ENCODE assay signal across 2 cellular contexts in genomic region chr10:44932338-44933116, GRCh38.
TF ChIP-seq lines count a peak whose summit lies in the region.

No MANE protein-coding gene starts in this region.

TF ChIP-seq in A549, 52 proteins besides CTCF, POLR2A, EP300 and RAD21 (continued from another document):
- no peak for TF ChIP-seq PBX3 (IDR thresholded peaks at IDR 0.05)
- TF ChIP-seq HDAC2 (IDR thresholded peaks at IDR 0.05) = no peak
TF ChIP-seq in A549: peak in this region for 2.

TF ChIP-seq in WTC11, 78 proteins besides CTCF, POLR2A, EP300 and RAD21 (continued from another document):
- TF ChIP-seq, protein P1, sequence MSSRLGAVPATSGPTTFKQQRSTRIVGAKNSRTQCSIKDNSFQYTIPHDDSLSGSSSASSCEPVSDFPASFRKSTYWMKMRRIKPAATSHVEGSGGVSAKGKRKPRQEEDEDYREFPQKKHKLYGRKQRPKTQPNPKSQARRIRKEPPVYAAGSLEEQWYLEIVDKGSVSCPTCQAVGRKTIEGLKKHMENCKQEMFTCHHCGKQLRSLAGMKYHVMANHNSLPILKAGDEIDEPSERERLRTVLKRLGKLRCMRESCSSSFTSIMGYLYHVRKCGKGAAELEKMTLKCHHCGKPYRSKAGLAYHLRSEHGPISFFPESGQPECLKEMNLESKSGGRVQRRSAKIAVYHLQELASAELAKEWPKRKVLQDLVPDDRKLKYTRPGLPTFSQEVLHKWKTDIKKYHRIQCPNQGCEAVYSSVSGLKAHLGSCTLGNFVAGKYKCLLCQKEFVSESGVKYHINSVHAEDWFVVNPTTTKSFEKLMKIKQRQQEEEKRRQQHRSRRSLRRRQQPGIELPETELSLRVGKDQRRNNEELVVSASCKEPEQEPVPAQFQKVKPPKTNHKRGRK (CRISPR knock-in tag; IDR thresholded peaks at IDR 0.05; ENCODE audit: borderline replicate concordance) = no peak
- no peak for TF ChIP-seq GRHL2 (CRISPR knock-in tag; IDR thresholded peaks at IDR 0.05; ENCODE audit: insufficient replicate concordance, severe bottlenecking)
- TF ChIP-seq, protein P2, sequence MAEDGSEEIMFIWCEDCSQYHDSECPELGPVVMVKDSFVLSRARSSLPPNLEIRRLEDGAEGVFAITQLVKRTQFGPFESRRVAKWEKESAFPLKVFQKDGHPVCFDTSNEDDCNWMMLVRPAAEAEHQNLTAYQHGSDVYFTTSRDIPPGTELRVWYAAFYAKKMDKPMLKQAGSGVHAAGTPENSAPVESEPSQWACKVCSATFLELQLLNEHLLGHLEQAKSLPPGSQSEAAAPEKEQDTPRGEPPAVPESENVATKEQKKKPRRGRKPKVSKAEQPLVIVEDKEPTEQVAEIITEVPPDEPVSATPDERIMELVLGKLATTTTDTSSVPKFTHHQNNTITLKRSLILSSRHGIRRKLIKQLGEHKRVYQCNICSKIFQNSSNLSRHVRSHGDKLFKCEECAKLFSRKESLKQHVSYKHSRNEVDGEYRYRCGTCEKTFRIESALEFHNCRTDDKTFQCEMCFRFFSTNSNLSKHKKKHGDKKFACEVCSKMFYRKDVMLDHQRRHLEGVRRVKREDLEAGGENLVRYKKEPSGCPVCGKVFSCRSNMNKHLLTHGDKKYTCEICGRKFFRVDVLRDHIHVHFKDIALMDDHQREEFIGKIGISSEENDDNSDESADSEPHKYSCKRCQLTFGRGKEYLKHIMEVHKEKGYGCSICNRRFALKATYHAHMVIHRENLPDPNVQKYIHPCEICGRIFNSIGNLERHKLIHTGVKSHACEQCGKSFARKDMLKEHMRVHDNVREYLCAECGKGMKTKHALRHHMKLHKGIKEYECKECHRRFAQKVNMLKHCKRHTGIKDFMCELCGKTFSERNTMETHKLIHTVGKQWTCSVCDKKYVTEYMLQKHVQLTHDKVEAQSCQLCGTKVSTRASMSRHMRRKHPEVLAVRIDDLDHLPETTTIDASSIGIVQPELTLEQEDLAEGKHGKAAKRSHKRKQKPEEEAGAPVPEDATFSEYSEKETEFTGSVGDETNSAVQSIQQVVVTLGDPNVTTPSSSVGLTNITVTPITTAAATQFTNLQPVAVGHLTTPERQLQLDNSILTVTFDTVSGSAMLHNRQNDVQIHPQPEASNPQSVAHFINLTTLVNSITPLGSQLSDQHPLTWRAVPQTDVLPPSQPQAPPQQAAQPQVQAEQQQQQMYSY (CRISPR knock-in tag; IDR thresholded peaks at IDR 0.05) = no peak
- no peak for TF ChIP-seq JUN (CRISPR knock-in tag; IDR thresholded peaks at IDR 0.05)
- TF ChIP-seq TEAD4 (CRISPR knock-in tag; IDR thresholded peaks at IDR 0.05) = no peak
- no peak for TF ChIP-seq SMAD3 (CRISPR knock-in tag; IDR thresholded peaks at IDR 0.05; ENCODE audit: borderline replicate concordance)
- TF ChIP-seq IRF2 (CRISPR knock-in tag; IDR thresholded peaks at IDR 0.05; ENCODE audit: borderline replicate concordance, low read depth) = no peak
- no peak for TF ChIP-seq ZNF671 (CRISPR knock-in tag; IDR thresholded peaks at IDR 0.05)
- TF ChIP-seq, protein P3, sequence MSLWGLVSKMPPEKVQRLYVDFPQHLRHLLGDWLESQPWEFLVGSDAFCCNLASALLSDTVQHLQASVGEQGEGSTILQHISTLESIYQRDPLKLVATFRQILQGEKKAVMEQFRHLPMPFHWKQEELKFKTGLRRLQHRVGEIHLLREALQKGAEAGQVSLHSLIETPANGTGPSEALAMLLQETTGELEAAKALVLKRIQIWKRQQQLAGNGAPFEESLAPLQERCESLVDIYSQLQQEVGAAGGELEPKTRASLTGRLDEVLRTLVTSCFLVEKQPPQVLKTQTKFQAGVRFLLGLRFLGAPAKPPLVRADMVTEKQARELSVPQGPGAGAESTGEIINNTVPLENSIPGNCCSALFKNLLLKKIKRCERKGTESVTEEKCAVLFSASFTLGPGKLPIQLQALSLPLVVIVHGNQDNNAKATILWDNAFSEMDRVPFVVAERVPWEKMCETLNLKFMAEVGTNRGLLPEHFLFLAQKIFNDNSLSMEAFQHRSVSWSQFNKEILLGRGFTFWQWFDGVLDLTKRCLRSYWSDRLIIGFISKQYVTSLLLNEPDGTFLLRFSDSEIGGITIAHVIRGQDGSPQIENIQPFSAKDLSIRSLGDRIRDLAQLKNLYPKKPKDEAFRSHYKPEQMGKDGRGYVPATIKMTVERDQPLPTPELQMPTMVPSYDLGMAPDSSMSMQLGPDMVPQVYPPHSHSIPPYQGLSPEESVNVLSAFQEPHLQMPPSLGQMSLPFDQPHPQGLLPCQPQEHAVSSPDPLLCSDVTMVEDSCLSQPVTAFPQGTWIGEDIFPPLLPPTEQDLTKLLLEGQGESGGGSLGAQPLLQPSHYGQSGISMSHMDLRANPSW (CRISPR knock-in tag; conservative IDR thresholded peaks at IDR 0.05; ENCODE audit: low read depth) = no peak
